In genomic region chr7:103148131-103148993, GRCh38 we compare ENCODE assay signal across 8 cellular contexts. TPM values are rescaled to one million over a fixed set of nuclear protein-coding genes. Genes with fewer than 3 reads are reported as not detected.
DNase-seq lines count a peak whose midpoint lies in the region; ATAC-seq and TF ChIP-seq lines count a peak whose summit lies in the region.

No MANE protein-coding gene starts in this region.

- H3K79me2 ChIP-seq in ACC112 (ENCODE audit: control insufficient read depth, insufficient read depth, low read length, unreplicated experiment) (peaks cover 41% of the 10 kb centered on the region), HCT116 (ENCODE audit: insufficient read depth, low read length) (peaks cover 22% of the 10 kb centered on the region)

- peak overlapping the region; percentile 86 for H3K27ac Mint-ChIP-seq in activated T-helper 17 cell treated with anti-CD3 and anti-CD28 coated beads, Interleukin-2, amount 50 U/mL, for 72 hours

- RAD21 ChIA-PET in HCT116 (lab: Charles Lee; ENCODE audit: low non-redundant PET in 1 of 2, low total read pairs in 2 of 2, uncharacterized antibody in 2 of 2, unreplicated experiment in 2 of 2) = interaction anchor here in 1 of 2 experiments (0.6 kb wide), 1 partner anchor 18 kb away, joined by 3 read pairs; no protein-coding TSS in a partner anchor

- CTCF ChIA-PET in HCT116 (lab: Charles Lee) = interaction anchor here (0.7 kb wide), 1 partner anchor 390 kb away, joined by 3 read pairs; no protein-coding TSS in a partner anchor

- H3K36me3 ChIP-seq in ACC112 (ENCODE audit: insufficient read depth, low read length) (peaks cover 4% of the 10 kb centered on the region; the same call in 1 of the 2 replicates), HCT116 (ENCODE audit: control insufficient read depth in 1 of 2, insufficient read depth in 2 of 2, low read length in 2 of 2) (no peaks in the 10 kb centered on the region), iPS-20b (ENCODE audit: insufficient read depth, low read depth, low read length) (no peaks in the 10 kb centered on the region)

- H3K27me3 Mint-ChIP-seq in activated T-helper 17 cell treated with anti-CD3 and anti-CD28 coated beads, Interleukin-2, amount 50 U/mL, for 72 hours = no peaks in the 10 kb centered on the region

- peak overlapping the region; percentile 66 for H3K9ac ChIP-seq in HCT116 (ENCODE audit: low read length)
- H3K9ac ChIP-seq in iPS-20b (ENCODE audit: low read depth, low read length) = peak overlapping the region; percentile 78

- H3K4me3 Mint-ChIP-seq in activated T-helper 17 cell treated with anti-CD3 and anti-CD28 coated beads, Interleukin-2, amount 50 U/mL, for 72 hours = peak overlapping the region; percentile 87

- no peak for ATAC-seq in HCT116
- no peak for ATAC-seq in activated T-helper 17 cell treated with anti-CD3 and anti-CD28 coated beads, Interleukin-2, amount 50 U/mL, for 72 hours (replicated peaks)

- H3K9me3 ChIP-seq in HCT116 (ENCODE audit: control insufficient read depth in 1 of 2, insufficient read depth in 1 of 2, low read depth in 1 of 2, low read length in 2 of 2) (no peaks in the 10 kb centered on the region), iPS-20b (ENCODE audit: insufficient read depth, low read depth, low read length) (no peaks in the 10 kb centered on the region)

- no peaks in the 10 kb centered on the region for H3K36me3 Mint-ChIP-seq in activated T-helper 17 cell treated with anti-CD3 and anti-CD28 coated beads, Interleukin-2, amount 50 U/mL, for 72 hours (ENCODE audit: low read depth)

- intact Hi-C loops in HCT116 (cut with micrococcal nuclease) = no loop called here

- peak overlapping the region; percentile 98 for H2AFZ ChIP-seq in ACC112 (ENCODE audit: low read length, unreplicated experiment)
- H2AFZ ChIP-seq in HCT116 (ENCODE audit: low read depth, low read length, poor library complexity, severe bottlenecking) = peak overlapping the region; percentile 79

- BruUV-seq in HCT116 (replicated peaks; lab: Mats Ljungman, UMichigan) = TSS peak; percentile 71

- H3K4me1 Mint-ChIP-seq in activated T-helper 17 cell treated with anti-CD3 and anti-CD28 coated beads, Interleukin-2, amount 50 U/mL, for 72 hours = peaks cover 16% of the 10 kb centered on the region

- peaks cover 8% of the 10 kb centered on the region for H3K4me1 ChIP-seq in ACC112 (ENCODE audit: control insufficient read depth, insufficient read depth, low read length, unreplicated experiment)
- H3K4me1 ChIP-seq in HCT116 (ENCODE audit: control insufficient read depth in 1 of 2, insufficient read depth in 2 of 2, low read length in 2 of 2) = peaks cover 9 to 30% of the 10 kb centered on the region in 2 experiments
- H3K4me1 ChIP-seq in iPS-20b (ENCODE audit: insufficient read depth, low read length) = peaks cover 9% of the 10 kb centered on the region; the same call in 1 of the 2 replicates

- no peak for TF ChIP-seq CTCF in HCT116 (IDR thresholded peaks at IDR 0.05 in 2 of 3, conservative IDR thresholded peaks at IDR 0.05 in 1 of 3; ENCODE audit: borderline replicate concordance in 1 of 3, insufficient read depth in 1 of 3, low read depth in 2 of 3, low read length in 2 of 3)

- H3K9me2 ChIP-seq in HCT116 (ENCODE audit: insufficient read depth) = no peaks in the 10 kb centered on the region

- TF ChIP-seq POLR2A in HCT116 (IDR thresholded peaks at IDR 0.05; ENCODE audit: borderline replicate concordance, extremely low read depth, insufficient read depth, insufficient read length) = no peak

- TF ChIP-seq RAD21 in HCT116 (IDR thresholded peaks at IDR 0.05; ENCODE audit: low read depth) = no peak

- no peak for DNase-seq in HCT116 (ENCODE audit: low read depth, low spot score)
- DNase-seq in superior temporal gyrus (ENCODE audit: extremely low spot score) = peak; percentile 71
- DNase-seq in NCI-H2029 (lab: John Stamatoyannopoulos, UW) = no peak
- no peak for DNase-seq in activated gamma-delta T cell treated with Interleukin-2 at 50 U/mL for 16 hours
- no peak for DNase-seq in NCI-H1694 (lab: John Stamatoyannopoulos, UW)

- H3K4me2 ChIP-seq in HCT116 (ENCODE audit: low read length) = peak overlapping the region; percentile 78

- POLR2A ChIA-PET in HCT116 (lab: Charles Lee) = interaction anchor here (0.9 kb wide), 1 partner anchor 73 kb away, joined by 4 read pairs; the partner anchor contains the start of gene ARMC10

- H3K4me3 ChIP-seq in ACC112 (ENCODE audit: low read depth, low read length) (peak overlapping the region; percentile 86), HCT116 (replicated peaks in 1 of 2; ENCODE audit: low read depth in 1 of 2, low read length in 2 of 2) (peak overlapping the region; percentile 68 to 69), iPS-20b (ENCODE audit: low read length) (peak overlapping the region; percentile 81)

- H4K20me1 ChIP-seq in HCT116 (ENCODE audit: insufficient read depth) = no peaks in the 10 kb centered on the region

- no peaks in the 10 kb centered on the region for H3K9me3 Mint-ChIP-seq in activated T-helper 17 cell treated with anti-CD3 and anti-CD28 coated beads, Interleukin-2, amount 50 U/mL, for 72 hours

- H3K27me3 ChIP-seq in ACC112 (ENCODE audit: insufficient read depth, low read length) = no peaks in the 10 kb centered on the region
- H3K27me3 ChIP-seq in HCT116 (ENCODE audit: insufficient read depth, low read length) = no peaks in the 10 kb centered on the region
- peaks cover 4% of the 10 kb centered on the region; the same call in 1 of the 2 replicates for H3K27me3 ChIP-seq in iPS-20b (ENCODE audit: insufficient read depth, low read length)

- H3K27ac ChIP-seq in ACC112 (ENCODE audit: low read depth, low read length) (peak overlapping the region; percentile 98), HCT116 (ENCODE audit: low read depth, low read length) (peak overlapping the region; percentile 83), iPS-20b (ENCODE audit: low read length) (no peak overlapping the region)

TF ChIP-seq in HCT116, 20 proteins besides CTCF, POLR2A, EP300 and RAD21:
- TF ChIP-seq CBX3 (IDR thresholded peaks at IDR 0.05; ENCODE audit: low read depth) (no peak), CEBPB (IDR thresholded peaks at IDR 0.05; ENCODE audit: low read depth) (no peak), ZFX (IDR thresholded peaks at IDR 0.05) (no peak), EZH2 (IDR thresholded peaks at IDR 0.05) (no peak), POLR2AphosphoS5 (IDR thresholded peaks at IDR 0.05; ENCODE audit: low read depth, low read length) (no peak), ATF3 (IDR thresholded peaks at IDR 0.05) (no peak), ELF1 (IDR thresholded peaks at IDR 0.05; ENCODE audit: borderline replicate concordance, low read depth) (no peak), ZBTB33 (IDR thresholded peaks at IDR 0.05; ENCODE audit: extremely low read depth, insufficient replicate concordance, low read length) (no peak), FOSL1 (IDR thresholded peaks at IDR 0.05; ENCODE audit: low read depth) (no peak), ZNF274 (IDR thresholded peaks at IDR 0.05; ENCODE audit: low read depth, low read length) (no peak), JUND (IDR thresholded peaks at IDR 0.05) (no peak), SRF (IDR thresholded peaks at IDR 0.05; ENCODE audit: low read depth) (no peak), MAX (IDR thresholded peaks at IDR 0.05) (no peak)

RNA-seq across cellular contexts. Expression of gene NAPEPLD, which starts 0.5 kb away (rescaled TPM):
- 9.7 TPM for total RNA-seq in HCT116 (2021; ENCODE audit: unreplicated experiment)
- polyA plus RNA-seq in HCT116 (2012) = 1.7 and 2.6 TPM in 2 replicates
- total RNA-seq in activated T-helper 17 cell treated with anti-CD3 and anti-CD28 coated beads, Interleukin-2, amount 50 U/mL, for 72 hours = 10 to 100 TPM in 1 of 2 donors, 1 to 10 TPM in 1; 9.4 to 11.0 TPM
